ENCODE assay signal across 6 cellular contexts in genomic region chr17:63911657-63912100, GRCh38.
DNase-seq lines count a peak whose midpoint lies in the region.

No MANE protein-coding gene starts in this region.

- DNase-seq in NCI-H1417 (lab: John Stamatoyannopoulos, UW) (peak; percentile 4 to 53 (median 19)), NCI-H1417 treated with DMSO at 0.1 percent for 48 hours (lab: John Stamatoyannopoulos, UW) (no peak), germinal center (ENCODE audit: low spot score) (peak; percentile 70), GDM1 (lab: John Stamatoyannopoulos, UW) (no peak)
- peak; percentile 64 for DNase-seq in activated CD4-positive, alpha-beta T cell treated with anti-CD3 and anti-CD28 coated beads, Interleukin-2, amount 50 U/mL, for 1 hour
- peak; percentile 50 for DNase-seq in stimulated activated CD8-positive, alpha-beta memory T cell treated with anti-CD3 and anti-CD28 coated beads, Interleukin-12 subunit alpha, Interleukin-12 subunit beta, amount 100 ng/mL, for 1 hour (ENCODE audit: low read depth)

Comparison
In these comparisons a context has a peak if more than half of its experiments do, and no peak if none do; other contexts are left out.
1. DNase-seq: peak in NCI-H1417 (3 of 3), activated CD4-positive, alpha-beta T cell treated with anti-CD3 and anti-CD28 coated beads, Interleukin-2, amount 50 U/mL, for 1 hour (single experiment), germinal center (single experiment) and stimulated activated CD8-positive, alpha-beta memory T cell treated with anti-CD3 and anti-CD28 coated beads, Interleukin-12 subunit alpha, Interleukin-12 subunit beta, amount 100 ng/mL, for 1 hour (single experiment); none in NCI-H1417 treated with DMSO at 0.1 percent for 48 hours (single experiment) and GDM1 (single experiment).